23 cellular contexts compared by ENCODE assay signal in genomic region chr15:91909111-91909510, GRCh38.
"Had no signal": no experiment of that assay in that cellular context is flagged by ENCODE, and none has a peak within 500 bp of the region (broad histone marks: within the 10 kb centered on the region; RNA-seq: fewer than 3 reads in every experiment).

No MANE protein-coding gene starts in this region.

- DNase-seq: islet precursor cell; left ventricle myocardium inferior; mesendoderm; naive B cell; natural killer cell; nephron progenitor cell; occipital lobe; spleen; stimulated activated CD4-positive, alpha-beta T cell treated with anti-CD3 and anti-CD28 coated beads, Interleukin-4, amount 100 ng/mL, for 4 hours; stimulated activated CD8-positive, alpha-beta memory T cell treated with anti-CD3 and anti-CD28 coated beads, Interleukin-4, amount 100 ng/mL, for 48 hours; stimulated activated naive CD4-positive, alpha-beta T cell treated with Interleukin-2 at 50 U/mL for 16 hours; stimulated activated naive CD8-positive, alpha-beta T cell treated with anti-CD3 and anti-CD28 coated beads, Interleukin-15, amount 100 ng/mL, for 72 hours; substantia nigra; uterus had no signal

- H2AFZ ChIP-seq: hepatocyte, neural progenitor cell had no signal

- H3K27me3 ChIP-seq: hepatocyte, neural progenitor cell, neutrophil, right atrium auricular region, spleen, tibial nerve, uterus had no signal

- H3K4me2 ChIP-seq: hepatocyte, neural progenitor cell had no signal

- H3K4me1 ChIP-seq: neural progenitor cell, tibial nerve, uterus had no signal

- H3K27ac ChIP-seq: hepatocyte, left ventricle myocardium inferior, neural progenitor cell, neutrophil, right atrium auricular region, skin epidermis, spleen, tibial nerve, uterus had no signal

- H3K9ac ChIP-seq: neural progenitor cell had no signal

- ATAC-seq: natural killer cell; sciatic nerve; stimulated activated memory B cell treated with anti-CD40 and anti-IgM and Interleukin-4, amounts not matched to agents 10 μg/mL and 1 μg/mL and 100 μg/mL, for 72 hours; stimulated activated naive CD8-positive, alpha-beta T cell treated with anti-CD3 and anti-CD28 coated beads, Interleukin-15, amount 100 ng/mL, for 72 hours had no signal

- H3K9me3 ChIP-seq: left ventricle myocardium inferior, neutrophil, right atrium auricular region, spleen, tibial nerve, uterus had no signal

- H3K36me3 ChIP-seq: neural progenitor cell, right atrium auricular region, tibial nerve, uterus had no signal

- H3K79me2 ChIP-seq: hepatocyte had no signal

- H3K4me3 ChIP-seq: hepatocyte, left ventricle myocardium inferior, lung, neural progenitor cell, right atrium auricular region, skin epidermis, spleen, tibial nerve, uterus had no signal
